Comparison of ENCODE assay signal across 1 cellular context in genomic region chr16:58494981-58495860, GRCh38.
TF ChIP-seq lines count a peak whose summit lies in the region.

No MANE protein-coding gene starts in this region.

TF ChIP-seq in HepG2, 621 proteins besides CTCF, POLR2A, EP300 and RAD21 (continued from another document and continues in another):
- no peak for TF ChIP-seq TRAFD1 (CRISPR knock-in tag; IDR thresholded peaks at IDR 0.05; ENCODE audit: borderline replicate concordance)
- peak; percentile 37; the same call in 1 of the 2 replicates for TF ChIP-seq ATF7 (IDR thresholded peaks at IDR 0.05)
- TF ChIP-seq ATF7 (CRISPR knock-in tag; IDR thresholded peaks at IDR 0.05), result no peak
- TF ChIP-seq SSRP1 (CRISPR knock-in tag; IDR thresholded peaks at IDR 0.05), result no peak
- peak; percentile 54 for TF ChIP-seq SAP130 (CRISPR knock-in tag; IDR thresholded peaks at IDR 0.05; ENCODE audit: low read depth)
- no peak for TF ChIP-seq FIP1L1 (IDR thresholded peaks at IDR 0.05; ENCODE audit: borderline replicate concordance, insufficient read depth, low read depth, low read length)
- no peak for TF ChIP-seq ZSCAN21 (CRISPR knock-in tag; IDR thresholded peaks at IDR 0.05; ENCODE audit: borderline replicate concordance)
- peak; percentile 32; the same call in 1 of the 2 replicates for TF ChIP-seq STAG1 (CRISPR knock-in tag; IDR thresholded peaks at IDR 0.05)
- TF ChIP-seq, protein P1, sequence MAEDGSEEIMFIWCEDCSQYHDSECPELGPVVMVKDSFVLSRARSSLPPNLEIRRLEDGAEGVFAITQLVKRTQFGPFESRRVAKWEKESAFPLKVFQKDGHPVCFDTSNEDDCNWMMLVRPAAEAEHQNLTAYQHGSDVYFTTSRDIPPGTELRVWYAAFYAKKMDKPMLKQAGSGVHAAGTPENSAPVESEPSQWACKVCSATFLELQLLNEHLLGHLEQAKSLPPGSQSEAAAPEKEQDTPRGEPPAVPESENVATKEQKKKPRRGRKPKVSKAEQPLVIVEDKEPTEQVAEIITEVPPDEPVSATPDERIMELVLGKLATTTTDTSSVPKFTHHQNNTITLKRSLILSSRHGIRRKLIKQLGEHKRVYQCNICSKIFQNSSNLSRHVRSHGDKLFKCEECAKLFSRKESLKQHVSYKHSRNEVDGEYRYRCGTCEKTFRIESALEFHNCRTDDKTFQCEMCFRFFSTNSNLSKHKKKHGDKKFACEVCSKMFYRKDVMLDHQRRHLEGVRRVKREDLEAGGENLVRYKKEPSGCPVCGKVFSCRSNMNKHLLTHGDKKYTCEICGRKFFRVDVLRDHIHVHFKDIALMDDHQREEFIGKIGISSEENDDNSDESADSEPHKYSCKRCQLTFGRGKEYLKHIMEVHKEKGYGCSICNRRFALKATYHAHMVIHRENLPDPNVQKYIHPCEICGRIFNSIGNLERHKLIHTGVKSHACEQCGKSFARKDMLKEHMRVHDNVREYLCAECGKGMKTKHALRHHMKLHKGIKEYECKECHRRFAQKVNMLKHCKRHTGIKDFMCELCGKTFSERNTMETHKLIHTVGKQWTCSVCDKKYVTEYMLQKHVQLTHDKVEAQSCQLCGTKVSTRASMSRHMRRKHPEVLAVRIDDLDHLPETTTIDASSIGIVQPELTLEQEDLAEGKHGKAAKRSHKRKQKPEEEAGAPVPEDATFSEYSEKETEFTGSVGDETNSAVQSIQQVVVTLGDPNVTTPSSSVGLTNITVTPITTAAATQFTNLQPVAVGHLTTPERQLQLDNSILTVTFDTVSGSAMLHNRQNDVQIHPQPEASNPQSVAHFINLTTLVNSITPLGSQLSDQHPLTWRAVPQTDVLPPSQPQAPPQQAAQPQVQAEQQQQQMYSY (CRISPR knock-in tag; IDR thresholded peaks at IDR 0.05), result no peak
- no peak for TF ChIP-seq ZNF670 (CRISPR knock-in tag; IDR thresholded peaks at IDR 0.05; ENCODE audit: borderline replicate concordance)
- peak; percentile 96 for TF ChIP-seq RFX5 (IDR thresholded peaks at IDR 0.05; ENCODE audit: low read depth, low read length)
- no peak for TF ChIP-seq ARNT2 (CRISPR knock-in tag; IDR thresholded peaks at IDR 0.05; ENCODE audit: low read depth)
- no peak for TF ChIP-seq ZNF816 (CRISPR knock-in tag; IDR thresholded peaks at IDR 0.05; ENCODE audit: borderline replicate concordance)
- no peak for TF ChIP-seq XBP1 (CRISPR knock-in tag; IDR thresholded peaks at IDR 0.05)
- 0 out of 2 replicates have a peak, but pooled peaks have one; percentile 26 for TF ChIP-seq FOXK1 (CRISPR knock-in tag; IDR thresholded peaks at IDR 0.05; ENCODE audit: borderline replicate concordance, low read depth)
- TF ChIP-seq, protein P2, sequence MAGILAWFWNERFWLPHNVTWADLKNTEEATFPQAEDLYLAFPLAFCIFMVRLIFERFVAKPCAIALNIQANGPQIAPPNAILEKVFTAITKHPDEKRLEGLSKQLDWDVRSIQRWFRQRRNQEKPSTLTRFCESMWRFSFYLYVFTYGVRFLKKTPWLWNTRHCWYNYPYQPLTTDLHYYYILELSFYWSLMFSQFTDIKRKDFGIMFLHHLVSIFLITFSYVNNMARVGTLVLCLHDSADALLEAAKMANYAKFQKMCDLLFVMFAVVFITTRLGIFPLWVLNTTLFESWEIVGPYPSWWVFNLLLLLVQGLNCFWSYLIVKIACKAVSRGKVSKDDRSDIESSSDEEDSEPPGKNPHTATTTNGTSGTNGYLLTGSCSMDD (CRISPR knock-in tag; IDR thresholded peaks at IDR 0.05), result no peak
- no peak for TF ChIP-seq RORA (CRISPR knock-in tag; IDR thresholded peaks at IDR 0.05)
- peak; percentile 100 for TF ChIP-seq RBM22 (optimal IDR thresholded peaks at IDR 0.05; ENCODE audit: low read length)
- TF ChIP-seq ZFP62 (CRISPR knock-in tag; IDR thresholded peaks at IDR 0.05), result no peak
- no peak for TF ChIP-seq JUNB (CRISPR knock-in tag; IDR thresholded peaks at IDR 0.05; ENCODE audit: borderline replicate concordance)
- TF ChIP-seq PHF21A (CRISPR knock-in tag; IDR thresholded peaks at IDR 0.05), result no peak
- TF ChIP-seq, protein P3, sequence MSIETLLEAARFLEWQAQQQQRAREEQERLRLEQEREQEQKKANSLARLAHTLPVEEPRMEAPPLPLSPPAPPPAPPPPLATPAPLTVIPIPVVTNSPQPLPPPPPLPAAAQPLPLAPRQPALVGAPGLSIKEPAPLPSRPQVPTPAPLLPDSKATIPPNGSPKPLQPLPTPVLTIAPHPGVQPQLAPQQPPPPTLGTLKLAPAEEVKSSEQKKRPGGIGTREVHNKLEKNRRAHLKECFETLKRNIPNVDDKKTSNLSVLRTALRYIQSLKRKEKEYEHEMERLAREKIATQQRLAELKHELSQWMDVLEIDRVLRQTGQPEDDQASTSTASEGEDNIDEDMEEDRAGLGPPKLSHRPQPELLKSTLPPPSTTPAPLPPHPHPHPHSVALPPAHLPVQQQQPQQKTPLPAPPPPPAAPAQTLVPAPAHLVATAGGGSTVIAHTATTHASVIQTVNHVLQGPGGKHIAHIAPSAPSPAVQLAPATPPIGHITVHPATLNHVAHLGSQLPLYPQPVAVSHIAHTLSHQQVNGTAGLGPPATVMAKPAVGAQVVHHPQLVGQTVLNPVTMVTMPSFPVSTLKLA (IDR thresholded peaks at IDR 0.05), result no peak
- TF ChIP-seq SRSF9 (IDR thresholded peaks at IDR 0.05; ENCODE audit: borderline replicate concordance, insufficient read depth, low read depth, low read length, poor library complexity, severe bottlenecking), result no peak
- peak; percentile 62 for TF ChIP-seq NFYC (CRISPR knock-in tag; IDR thresholded peaks at IDR 0.05)
- no peak for TF ChIP-seq ZKSCAN1 (IDR thresholded peaks at IDR 0.05; ENCODE audit: low read length)
- TF ChIP-seq U2AF2 (IDR thresholded peaks at IDR 0.05; ENCODE audit: low read depth, low read length), result 0 out of 2 replicates have a peak, but pooled peaks have one; percentile 72
- no peak for TF ChIP-seq GPN1 (CRISPR knock-in tag; IDR thresholded peaks at IDR 0.05; ENCODE audit: borderline replicate concordance)
- peak; percentile 88 for TF ChIP-seq RFXAP (CRISPR knock-in tag; IDR thresholded peaks at IDR 0.05; ENCODE audit: borderline replicate concordance)
- TF ChIP-seq MTF2 (CRISPR knock-in tag; IDR thresholded peaks at IDR 0.05; ENCODE audit: borderline replicate concordance), result no peak
- no peak for TF ChIP-seq ARNTL (CRISPR knock-in tag; IDR thresholded peaks at IDR 0.05)
- no peak for TF ChIP-seq NR3C1 (CRISPR knock-in tag; IDR thresholded peaks at IDR 0.05)
- peak; percentile 99 for TF ChIP-seq RFX1 (IDR thresholded peaks at IDR 0.05)
- TF ChIP-seq ZNF609 (CRISPR knock-in tag; IDR thresholded peaks at IDR 0.05; ENCODE audit: borderline replicate concordance), result no peak
- TF ChIP-seq MXI1 (IDR thresholded peaks at IDR 0.05; ENCODE audit: borderline replicate concordance, low read depth, low read length), result peak; percentile 100
- peak; percentile 82 for TF ChIP-seq XRCC5 (optimal IDR thresholded peaks at IDR 0.05; ENCODE audit: low read length)
- TF ChIP-seq HNRNPL (IDR thresholded peaks at IDR 0.05; ENCODE audit: low read depth, low read length), result no peak
- TF ChIP-seq, protein P4, sequence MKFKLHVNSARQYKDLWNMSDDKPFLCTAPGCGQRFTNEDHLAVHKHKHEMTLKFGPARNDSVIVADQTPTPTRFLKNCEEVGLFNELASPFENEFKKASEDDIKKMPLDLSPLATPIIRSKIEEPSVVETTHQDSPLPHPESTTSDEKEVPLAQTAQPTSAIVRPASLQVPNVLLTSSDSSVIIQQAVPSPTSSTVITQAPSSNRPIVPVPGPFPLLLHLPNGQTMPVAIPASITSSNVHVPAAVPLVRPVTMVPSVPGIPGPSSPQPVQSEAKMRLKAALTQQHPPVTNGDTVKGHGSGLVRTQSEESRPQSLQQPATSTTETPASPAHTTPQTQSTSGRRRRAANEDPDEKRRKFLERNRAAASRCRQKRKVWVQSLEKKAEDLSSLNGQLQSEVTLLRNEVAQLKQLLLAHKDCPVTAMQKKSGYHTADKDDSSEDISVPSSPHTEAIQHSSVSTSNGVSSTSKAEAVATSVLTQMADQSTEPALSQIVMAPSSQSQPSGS (CRISPR knock-in tag; IDR thresholded peaks at IDR 0.05), result 0 out of 2 replicates have a peak, but pooled peaks have one; percentile 23
- no peak for TF ChIP-seq PRPF4 (IDR thresholded peaks at IDR 0.05; ENCODE audit: low read depth, low read length, poor library complexity, severe bottlenecking)
- TF ChIP-seq, protein P5, sequence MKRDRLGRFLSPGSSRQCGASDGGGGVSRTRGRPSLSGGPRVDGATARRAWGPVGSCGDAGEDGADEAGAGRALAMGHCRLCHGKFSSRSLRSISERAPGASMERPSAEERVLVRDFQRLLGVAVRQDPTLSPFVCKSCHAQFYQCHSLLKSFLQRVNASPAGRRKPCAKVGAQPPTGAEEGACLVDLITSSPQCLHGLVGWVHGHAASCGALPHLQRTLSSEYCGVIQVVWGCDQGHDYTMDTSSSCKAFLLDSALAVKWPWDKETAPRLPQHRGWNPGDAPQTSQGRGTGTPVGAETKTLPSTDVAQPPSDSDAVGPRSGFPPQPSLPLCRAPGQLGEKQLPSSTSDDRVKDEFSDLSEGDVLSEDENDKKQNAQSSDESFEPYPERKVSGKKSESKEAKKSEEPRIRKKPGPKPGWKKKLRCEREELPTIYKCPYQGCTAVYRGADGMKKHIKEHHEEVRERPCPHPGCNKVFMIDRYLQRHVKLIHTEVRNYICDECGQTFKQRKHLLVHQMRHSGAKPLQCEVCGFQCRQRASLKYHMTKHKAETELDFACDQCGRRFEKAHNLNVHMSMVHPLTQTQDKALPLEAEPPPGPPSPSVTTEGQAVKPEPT (CRISPR knock-in tag; IDR thresholded peaks at IDR 0.05; ENCODE audit: low read depth), result no peak
- TF ChIP-seq TBX2 (CRISPR knock-in tag; IDR thresholded peaks at IDR 0.05; ENCODE audit: borderline replicate concordance), result no peak
- TF ChIP-seq RCOR2 (CRISPR knock-in tag; IDR thresholded peaks at IDR 0.05), result 0 out of 2 replicates have a peak, but pooled peaks have one; percentile 43
- TF ChIP-seq ZBTB26 (CRISPR knock-in tag; IDR thresholded peaks at IDR 0.05; ENCODE audit: borderline replicate concordance), result no peak
- TF ChIP-seq RFX3 (CRISPR knock-in tag; IDR thresholded peaks at IDR 0.05), result peak; percentile 99
- TF ChIP-seq DRAP1 (CRISPR knock-in tag; IDR thresholded peaks at IDR 0.05), result no peak
- TF ChIP-seq ZBTB8A (CRISPR knock-in tag; IDR thresholded peaks at IDR 0.05; ENCODE audit: borderline replicate concordance, low read depth), result no peak
- peak; percentile 96 for TF ChIP-seq MAFF (IDR thresholded peaks at IDR 0.05; ENCODE audit: low read depth, low read length)
- peak; percentile 82; the same call in 1 of the 2 replicates for TF ChIP-seq KDM1A (CRISPR knock-in tag; IDR thresholded peaks at IDR 0.05)
- no peak for TF ChIP-seq GABPB1 (CRISPR knock-in tag; IDR thresholded peaks at IDR 0.05)
- peak; percentile 76; the same call in 1 of the 2 replicates for TF ChIP-seq MAFG (CRISPR knock-in tag; IDR thresholded peaks at IDR 0.05)
- TF ChIP-seq ZNF720 (CRISPR knock-in tag; IDR thresholded peaks at IDR 0.05), result no peak
- no peak for TF ChIP-seq HIVEP1 (CRISPR knock-in tag; IDR thresholded peaks at IDR 0.05)
- TF ChIP-seq ZNF354B (CRISPR knock-in tag; IDR thresholded peaks at IDR 0.05), result no peak
- TF ChIP-seq ZNF563 (CRISPR knock-in tag; IDR thresholded peaks at IDR 0.05), result no peak
- TF ChIP-seq ZNF24 (IDR thresholded peaks at IDR 0.05), result no peak
